ENCODE assay signal across 9 cellular contexts in the genomic region with DNA sequence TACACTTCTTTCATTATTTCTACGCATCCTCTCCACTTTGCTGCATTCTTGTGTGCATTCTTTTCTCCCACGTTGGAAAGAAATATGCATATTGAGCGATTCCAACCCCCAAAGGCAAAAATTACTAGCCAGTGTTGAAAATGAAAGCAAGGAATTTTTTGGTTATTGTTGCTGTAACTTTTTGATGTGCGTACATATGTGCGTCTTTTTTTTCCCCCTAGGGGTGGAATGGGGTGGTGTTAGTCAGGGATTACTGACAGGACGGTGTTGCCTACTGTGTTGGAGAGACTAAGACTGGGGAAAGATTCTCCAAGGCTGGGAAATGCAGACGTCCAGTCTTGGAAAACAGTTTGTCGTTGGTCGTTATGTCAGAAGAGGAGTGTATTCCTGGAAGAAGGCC. TPM values are rescaled to one million over a fixed set of nuclear protein-coding genes. Genes with fewer than 3 reads are reported as not detected.
A peak's percentile ranks its signal among the peaks of the same experiment; 100 is the strongest.
DNase-seq lines count a peak whose midpoint lies in the region; ATAC-seq and TF ChIP-seq lines count a peak whose summit lies in the region.
"Had no signal": no experiment of that assay in that cellular context is flagged by ENCODE, and none has a peak within 500 bp of the region (broad histone marks: within the 10 kb centered on the region; RNA-seq: fewer than 3 reads in every experiment).

No MANE protein-coding gene starts in this region.

- H3K4me1 ChIP-seq in esophagus (ENCODE audit: control insufficient read depth in 2 of 2, insufficient read depth in 2 of 2, low read length in 1 of 2), result no peaks in the 10 kb centered on the region

- peak overlapping the region; percentile 54 to 68 for H3K27ac ChIP-seq in esophagus (ENCODE audit: low read depth in 2 of 2, low read length in 1 of 2)

- H3K27me3 ChIP-seq in esophagus (ENCODE audit: control insufficient read depth in 1 of 2, insufficient read depth in 2 of 2, low read length in 2 of 2), result no peaks in the 10 kb centered on the region

- POLR2A ChIA-PET in T-cell (lab: Charles Lee), result no interaction called here

- peak; percentile 58 for TF ChIP-seq CTCF in AG10803 (conservative IDR thresholded peaks at IDR 0.05; ENCODE audit: low read length)

- peaks cover 0 to 4% of the 10 kb centered on the region in 2 donors for H3K27me3 Mint-ChIP-seq in T-cell

- no peaks in the 10 kb centered on the region for H3K36me3 Mint-ChIP-seq in T-cell
- H3K36me3 Mint-ChIP-seq: activated naive CD8-positive, alpha-beta T cell treated with anti-CD3 and anti-CD28 coated beads, Interleukin-2, amount 10 ng/mL, durations not matched to agents 7 days and 5 days had no signal

- ATAC-seq in HG03571 (IDR thresholded peaks at IDR 0.05; ENCODE audit: unreplicated experiment), result no peak
- ATAC-seq in GM21423 (IDR thresholded peaks at IDR 0.05; ENCODE audit: unreplicated experiment), result no peak
- ATAC-seq in T-cell (replicated peaks in 1 of 4), result no peak

- peaks cover 9 to 23% (median 18%) of the 10 kb centered on the region in 3 donors for H3K4me1 Mint-ChIP-seq in T-cell

- H3K4me3 ChIP-seq in AG10803 (ENCODE audit: low read length), result peak overlapping the region; percentile 49
- H3K4me3 ChIP-seq in esophagus (ENCODE audit: low read depth in 1 of 2, low read length in 2 of 2), result peak overlapping the region; percentile 44 to 51

- H3K9me3 Mint-ChIP-seq in T-cell, result no peaks in the 10 kb centered on the region
- H3K9me3 Mint-ChIP-seq: activated naive CD8-positive, alpha-beta T cell treated with anti-CD3 and anti-CD28 coated beads, Interleukin-2, amount 10 ng/mL, durations not matched to agents 7 days and 5 days had no signal

- CTCF ChIA-PET in T-cell (lab: Charles Lee), result interaction anchor here in 1 of 2 donors (1.0 kb wide), 1 partner anchor 587 kb away, joined by 3 read pairs; no protein-coding TSS in a partner anchor

- WGBS in esophagus, 2 donors, result 43 to 52% methylated on average over 9 of the region's 9 CpGs

- DNase-seq in AG10803 (ENCODE audit: low read depth) (peak; percentile 67), M059J (ENCODE audit: low read depth) (peak; percentile 7), non-pigmented ciliary epithelial cell (ENCODE audit: low read depth) (peak; percentile 46), NCI-H1436 treated with DMSO at 0.1 percent for 48 hours (lab: John Stamatoyannopoulos, UW) (no peak), T-cell (no peak)
- DNase-seq: activated naive CD8-positive, alpha-beta T cell treated with anti-CD3 and anti-CD28 coated beads, Interleukin-2, amount 10 ng/mL, durations not matched to agents 7 days and 5 days had no signal

- H3K4me3 Mint-ChIP-seq in T-cell, result no peak overlapping the region
- H3K4me3 Mint-ChIP-seq: activated naive CD8-positive, alpha-beta T cell treated with anti-CD3 and anti-CD28 coated beads, Interleukin-2, amount 10 ng/mL, durations not matched to agents 7 days and 5 days had no signal

- no peaks in the 10 kb centered on the region for H3K36me3 ChIP-seq in esophagus (ENCODE audit: control insufficient read depth in 2 of 2, insufficient read depth in 2 of 2, low read length in 1 of 2)

- no peak overlapping the region for H3K27ac Mint-ChIP-seq in T-cell
- H3K27ac Mint-ChIP-seq: activated naive CD8-positive, alpha-beta T cell treated with anti-CD3 and anti-CD28 coated beads, Interleukin-2, amount 10 ng/mL, durations not matched to agents 7 days and 5 days had no signal

- H3K9me3 ChIP-seq in esophagus (ENCODE audit: control insufficient read depth in 2 of 2, insufficient read depth in 1 of 2, low read depth in 1 of 2, low read length in 1 of 2), result no peaks in the 10 kb centered on the region

RNA-seq across cellular contexts. Expression of a gene that starts 44.2 kb away (rescaled TPM):
- 0.07 TPM in 1 of 2 replicates, not detected in the other for total RNA-seq in M059J (2014; rRNA removed; shearing (Covaris generic))
- under 1 TPM; 0.05 to 0.14 TPM for polyA plus RNA-seq in esophagus
- total RNA-seq in T-cell, result 1 to 10 TPM; 1.5 to 7.3 (median 5.8) TPM

Comparison
In these comparisons a context has a peak if more than half of its experiments do, and no peak if none do; other contexts are left out.
1. DNase-seq: peak in AG10803 (single experiment), M059J (single experiment) and non-pigmented ciliary epithelial cell (single experiment); none in NCI-H1436 treated with DMSO at 0.1 percent for 48 hours (single experiment) and T-cell (0 of 34).